ENCODE assay signal across 2 cellular contexts in genomic region chr12:63685789-63686188, GRCh38. TPM values are rescaled to one million over a fixed set of nuclear protein-coding genes. Genes with fewer than 3 reads are reported as not detected.
"Had no signal": no experiment of that assay in that cellular context is flagged by ENCODE, and none has a peak within 500 bp of the region (broad histone marks: within the 10 kb centered on the region; RNA-seq: fewer than 3 reads in every experiment).

No MANE protein-coding gene starts in this region.

RNA-seq across cellular contexts. Expression of gene DPY19L2, which starts 17.5 kb away (rescaled TPM):
- total RNA-seq: HT-29 had no signal
- polyA plus RNA-seq: IgD-negative memory B cell had no signal
